ENCODE assay signal across 31 cellular contexts in genomic region chr3:53800507-53800906, GRCh38. TPM values are rescaled to one million over a fixed set of nuclear protein-coding genes. Genes with fewer than 3 reads are reported as not detected.
"Had no signal": no experiment of that assay in that cellular context is flagged by ENCODE, and none has a peak within 500 bp of the region (broad histone marks: within the 10 kb centered on the region; RNA-seq: fewer than 3 reads in every experiment).

No MANE protein-coding gene starts in this region.

- H3K36me3 ChIP-seq: brain microvascular endothelial cell had no signal

- H3K9me3 ChIP-seq: Peyer's patch had no signal

- DNase-seq: activated B cell treated with CpG ODN at 0.5 μM for 24 hours; activated CD4-positive, alpha-beta memory T cell treated with anti-CD3 and anti-CD28 coated beads for 36 hours; activated CD4-positive, alpha-beta T cell treated with anti-CD3 and anti-CD28 coated beads for 4 hours; activated CD4-positive, alpha-beta T cell treated with anti-CD3 and anti-CD28 coated beads, Interleukin-2, amount 50 U/mL, for 1 hour; activated CD4-positive, CD25-positive, alpha-beta regulatory T cell treated with anti-CD3 and anti-CD28 coated beads, Interleukin-2, amount 50 U/mL, for 72 hours; activated CD8-positive, alpha-beta memory T cell treated with anti-CD3 and anti-CD28 coated beads, Interleukin-2, amount 50 U/mL, for 4 hours; activated naive CD4-positive, alpha-beta T cell; activated naive CD4-positive, alpha-beta T cell treated with anti-CD3 and anti-CD28 coated beads, Interleukin-2, amount 50 U/mL, for 16 hours; activated naive CD8-positive, alpha-beta T cell treated with anti-CD3 and anti-CD28 coated beads for 36 hours; activated T-cell treated with anti-CD3 and anti-CD28 coated beads for 4 hours; activated T-cell treated with anti-CD3 and anti-CD28 coated beads, Interleukin-2, amount 50 U/mL, for 4 hours; amniotic stem cell; aorta; brain microvascular endothelial cell; NCI-H1105; NCI-H1436; NCI-H1694; NCI-H1930; NCI-H2081 treated with DMSO at 0.1 percent for 48 hours; NCI-H226; NCI-H446 treated with DMSO at 0.1 percent for 48 hours; NCI-H524 treated with DMSO at 0.1 percent for 48 hours; Peyer's patch; Right ventricle myocardium superior; SW 1271; T-helper 1 cell; T-helper 2 cell; T-helper 9 cell had no signal

- H3K4me1 Mint-ChIP-seq: activated B cell treated with CpG ODN at 0.5 μM for 24 hours; activated naive CD8-positive, alpha-beta T cell treated with anti-CD3 and anti-CD28 coated beads for 36 hours had no signal

- H3K27ac Mint-ChIP-seq: activated B cell treated with CpG ODN at 0.5 μM for 24 hours; activated CD4-positive, alpha-beta memory T cell treated with anti-CD3 and anti-CD28 coated beads for 36 hours; activated naive CD8-positive, alpha-beta T cell treated with anti-CD3 and anti-CD28 coated beads for 36 hours; activated T-helper 1 cell treated with anti-CD3 and anti-CD28 coated beads, Interleukin-12 subunit alpha, Interleukin-12 subunit beta, Interleukin-2, Interleukin-4 antibody, amounts not matched to agents 30 ng/mL and 10 ng/mL and 1 ng/mL, durations not matched to agents 14 hours and 24 hours and 36 hours had no signal

- H3K4me1 ChIP-seq: Peyer's patch had no signal

- H3K36me3 Mint-ChIP-seq: activated CD4-positive, alpha-beta memory T cell treated with anti-CD3 and anti-CD28 coated beads for 36 hours; activated naive CD8-positive, alpha-beta T cell treated with anti-CD3 and anti-CD28 coated beads for 36 hours had no signal

- H3K9me3 Mint-ChIP-seq: activated B cell treated with CpG ODN at 0.5 μM for 24 hours; activated CD4-positive, alpha-beta memory T cell treated with anti-CD3 and anti-CD28 coated beads for 36 hours; activated naive CD8-positive, alpha-beta T cell treated with anti-CD3 and anti-CD28 coated beads for 36 hours; activated T-cell treated with anti-CD3 and anti-CD28 coated beads, Interleukin-2, amount 50 U/mL, for 4 hours; activated T-helper 1 cell treated with anti-CD3 and anti-CD28 coated beads, Interleukin-12 subunit alpha, Interleukin-12 subunit beta, Interleukin-2, Interleukin-4 antibody, amounts not matched to agents 30 ng/mL and 10 ng/mL and 1 ng/mL, durations not matched to agents 14 hours and 24 hours and 36 hours had no signal

- H3K27ac ChIP-seq: brain microvascular endothelial cell, Peyer's patch, VCaP had no signal

- H3K27me3 Mint-ChIP-seq: activated B cell treated with CpG ODN at 0.5 μM for 24 hours; activated CD4-positive, alpha-beta memory T cell treated with anti-CD3 and anti-CD28 coated beads for 36 hours had no signal

- H3K4me3 Mint-ChIP-seq: activated B cell treated with CpG ODN at 0.5 μM for 24 hours; activated CD4-positive, alpha-beta memory T cell treated with anti-CD3 and anti-CD28 coated beads for 36 hours; activated naive CD8-positive, alpha-beta T cell treated with anti-CD3 and anti-CD28 coated beads for 36 hours; activated T-cell treated with anti-CD3 and anti-CD28 coated beads, Interleukin-2, amount 50 U/mL, for 4 hours; activated T-helper 1 cell treated with anti-CD3 and anti-CD28 coated beads, Interleukin-12 subunit alpha, Interleukin-12 subunit beta, Interleukin-2, Interleukin-4 antibody, amounts not matched to agents 30 ng/mL and 10 ng/mL and 1 ng/mL, durations not matched to agents 14 hours and 24 hours and 36 hours had no signal

- H3K4me3 ChIP-seq: K562, Peyer's patch had no signal

- H3K27me3 ChIP-seq: brain microvascular endothelial cell, Peyer's patch had no signal

RNA-seq across cellular contexts. Expression of gene IL17RB, which starts 45.9 kb away (rescaled TPM):
- total RNA-seq: activated naive CD8-positive, alpha-beta T cell treated with anti-CD3 and anti-CD28 coated beads for 36 hours had no signal
